Comparison of ENCODE assay signal across 8 cellular contexts in the genomic region with DNA sequence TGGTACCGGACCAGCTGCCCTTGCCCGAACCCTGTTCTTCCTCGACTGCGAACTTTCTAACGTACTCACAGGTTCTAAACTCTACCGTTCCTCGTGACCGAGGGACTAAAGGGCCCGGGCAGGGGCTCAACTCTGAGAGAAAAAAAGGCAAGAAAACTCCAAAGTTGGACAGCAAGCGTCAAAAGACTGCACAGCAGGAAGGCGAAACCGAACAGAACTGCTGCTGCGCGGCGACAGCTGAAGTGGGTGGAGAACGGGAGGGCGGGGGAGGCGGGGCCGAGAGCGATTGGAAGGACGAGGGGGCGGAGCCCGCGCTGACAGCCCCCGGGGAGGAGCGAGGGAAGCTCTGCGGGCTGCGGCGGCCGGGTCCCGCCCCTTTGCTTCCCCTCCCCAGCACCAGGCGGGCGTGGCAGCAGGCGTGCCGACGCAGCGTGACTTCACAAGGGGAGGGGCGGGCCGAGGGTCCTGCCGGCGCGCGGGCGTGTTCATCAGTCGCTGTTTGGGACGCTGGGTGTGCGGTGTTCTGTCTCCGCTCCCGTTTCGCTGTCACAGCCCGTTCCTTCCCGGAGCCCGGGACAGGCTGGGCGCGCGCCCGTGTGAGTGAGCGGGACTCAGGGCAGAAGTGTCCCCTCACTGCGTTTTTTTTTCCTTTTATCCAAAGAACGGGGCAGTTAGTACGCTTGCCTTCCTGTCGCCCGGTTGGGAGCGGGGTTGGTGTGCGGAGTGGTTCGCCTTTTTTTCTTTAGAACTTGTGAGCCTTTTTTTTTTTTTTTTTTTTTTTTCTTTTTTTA. TPM values are rescaled to one million over a fixed set of nuclear protein-coding genes. Genes with fewer than 3 reads are reported as not detected.
DNase-seq lines count a peak whose midpoint lies in the region; ATAC-seq and TF ChIP-seq lines count a peak whose summit lies in the region.

A gene with protein sequence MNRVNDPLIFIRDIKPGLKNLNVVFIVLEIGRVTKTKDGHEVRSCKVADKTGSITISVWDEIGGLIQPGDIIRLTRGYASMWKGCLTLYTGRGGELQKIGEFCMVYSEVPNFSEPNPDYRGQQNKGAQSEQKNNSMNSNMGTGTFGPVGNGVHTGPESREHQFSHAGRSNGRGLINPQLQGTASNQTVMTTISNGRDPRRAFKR (plus strand): TSS at position 491 of the 791 bp plus-strand sequence. CDS start 479 bp downstream, outside the sequence.

- H3K27ac ChIP-seq in SK-N-SH (ENCODE audit: low read depth in 2 of 2, low read length in 1 of 2) (peak within 1 kb of the TSS; percentile 86 to 97), gastroesophageal sphincter (peak within 1 kb of the TSS; percentile 91 to 95 (median 92)), substantia nigra (ENCODE audit: low read depth, low read length, poor library complexity, severe bottlenecking) (peak within 1 kb of the TSS; percentile 97)

- no peaks in the 10 kb centered on the region for H3K27me3 Mint-ChIP-seq in activated naive CD4-positive, alpha-beta T cell treated with anti-CD3 and anti-CD28 coated beads, Interleukin-2, amount 10 ng/mL, durations not matched to agents 7 days and 5 days

- H3K4me1 Mint-ChIP-seq in activated naive CD4-positive, alpha-beta T cell treated with anti-CD3 and anti-CD28 coated beads, Interleukin-2, amount 10 ng/mL, durations not matched to agents 7 days and 5 days, result peaks cover 68% of the 10 kb centered on the region

- H3K27me3 ChIP-seq in SK-N-SH (ENCODE audit: insufficient read depth) (no peaks in the 10 kb centered on the region), gastroesophageal sphincter (no peaks in the 10 kb centered on the region)

- TF ChIP-seq POLR2A in gastroesophageal sphincter (IDR thresholded peaks at IDR 0.05), result peak; percentile 99

- POLR2A ChIA-PET in SK-N-SH (lab: Yijun Ruan, JAX), result interaction anchor here (0.6 to 0.8 kb wide), 5 partner anchors 14 to 1472 kb away, joined by 3 to 6 read pairs (median 3); no protein-coding TSS in a partner anchor

- peak; percentile 76 for DNase-seq in NCI-H1092 (lab: John Stamatoyannopoulos, UW)
- DNase-seq in SK-N-SH, result peak; percentile 98
- DNase-seq in activated naive CD4-positive, alpha-beta T cell treated with anti-CD3 and anti-CD28 coated beads, Interleukin-2, amount 10 ng/mL, durations not matched to agents 7 days and 5 days, result peak; percentile 99
- peak; percentile 82 for DNase-seq in non-pigmented ciliary epithelial cell (ENCODE audit: low read depth)
- DNase-seq in substantia nigra (lab: John Stamatoyannopoulos, UW), result peak; percentile 69 to 100 (median 96)

- H3K4me3 ChIP-seq in GM08714 (ENCODE audit: low read length) (peak within 1 kb of the TSS; percentile 87), SK-N-SH (ENCODE audit: low read depth in 2 of 2, low read length in 1 of 2) (peak within 1 kb of the TSS; percentile 87 to 88), gastroesophageal sphincter (peak within 1 kb of the TSS; percentile 74)

- CTCF ChIA-PET in SK-N-SH (lab: Yijun Ruan, JAX), result interaction anchor here (1.1 kb wide), 1 partner anchor 8 kb away, joined by 3 read pairs; no protein-coding TSS in a partner anchor
- CTCF ChIA-PET in activated naive CD4-positive, alpha-beta T cell treated with anti-CD3 and anti-CD28 coated beads, Interleukin-2, amount 10 ng/mL, durations not matched to agents 7 days and 5 days (lab: Charles Lee), result interaction anchor here (1.0 to 2.1 kb wide), 6 partner anchors 11 to 112 kb away, joined by 3 to 9 read pairs (median 4); no protein-coding TSS in a partner anchor

- H2AFZ ChIP-seq in SK-N-SH (ENCODE audit: low read depth), result no peak within 1 kb of the TSS

- no peak for TF ChIP-seq RAD21 in SK-N-SH (IDR thresholded peaks at IDR 0.05; ENCODE audit: low read length)

- H3K9me3 ChIP-seq in SK-N-SH, result no peaks in the 10 kb centered on the region
- no peaks in the 10 kb centered on the region for H3K9me3 ChIP-seq in gastroesophageal sphincter

- H3K9me3 Mint-ChIP-seq in activated naive CD4-positive, alpha-beta T cell treated with anti-CD3 and anti-CD28 coated beads, Interleukin-2, amount 10 ng/mL, durations not matched to agents 7 days and 5 days, result peaks cover 3% of the 10 kb centered on the region

- H3K79me2 ChIP-seq in SK-N-SH (ENCODE audit: insufficient read depth), result peaks cover 49% of the 10 kb centered on the region

- no peaks in the 10 kb centered on the region for H3K9me2 ChIP-seq in SK-N-SH

- peak within 1 kb of the TSS; percentile 100 for H3K27ac Mint-ChIP-seq in activated naive CD4-positive, alpha-beta T cell treated with anti-CD3 and anti-CD28 coated beads, Interleukin-2, amount 10 ng/mL, durations not matched to agents 7 days and 5 days

- H3K36me3 Mint-ChIP-seq in activated naive CD4-positive, alpha-beta T cell treated with anti-CD3 and anti-CD28 coated beads, Interleukin-2, amount 10 ng/mL, durations not matched to agents 7 days and 5 days, result peaks cover 30% of the 10 kb centered on the region

- H3K4me1 ChIP-seq in SK-N-SH (ENCODE audit: control insufficient read depth in 1 of 2, insufficient read depth in 2 of 2, low read depth in 1 of 2, low read length in 1 of 2) (peaks cover 0 to 14% of the 10 kb centered on the region in 2 experiments), gastroesophageal sphincter (peaks cover 0 to 33% (median 4%) of the 10 kb centered on the region in 3 donors)

- ATAC-seq in HG02588 (IDR thresholded peaks at IDR 0.05; ENCODE audit: unreplicated experiment) (peak; percentile 64), gastroesophageal sphincter (peak; percentile 98)

- H3K4me2 ChIP-seq in SK-N-SH, result peak within 1 kb of the TSS; percentile 88

- no peaks in the 10 kb centered on the region for H4K20me1 ChIP-seq in SK-N-SH (ENCODE audit: insufficient read depth)

- H3K9ac ChIP-seq in SK-N-SH, result peak within 1 kb of the TSS; percentile 96

- H3K4me3 Mint-ChIP-seq in activated naive CD4-positive, alpha-beta T cell treated with anti-CD3 and anti-CD28 coated beads, Interleukin-2, amount 10 ng/mL, durations not matched to agents 7 days and 5 days, result peak within 1 kb of the TSS; percentile 99

- H3K36me3 ChIP-seq in SK-N-SH (replicated peaks in 1 of 2; ENCODE audit: control insufficient read depth in 1 of 2, insufficient read depth in 2 of 2, low read length in 1 of 2) (peaks cover 14 to 23% of the 10 kb centered on the region in 2 experiments), gastroesophageal sphincter (peaks cover 0 to 8% of the 10 kb centered on the region in 2 donors)

- TF ChIP-seq CTCF in SK-N-SH (IDR thresholded peaks at IDR 0.05) (no peak), gastroesophageal sphincter (IDR thresholded peaks at IDR 0.05) (peak in 1 of 4 experiments; percentile 10)

- TF ChIP-seq EP300 in SK-N-SH (IDR thresholded peaks at IDR 0.05; ENCODE audit: borderline replicate concordance in 1 of 2, low read depth in 1 of 2, low read length in 1 of 2) (no peak; a peak in 1 of 4 replicates), gastroesophageal sphincter (IDR thresholded peaks at IDR 0.05) (no peak)

- H3F3A ChIP-seq in SK-N-SH (replicated peaks; ENCODE audit: insufficient read depth), result peaks cover 27% of the 10 kb centered on the region

- WGBS in SK-N-SH (ENCODE audit: low lambda C conversion rate), result under 1% methylated on average over 42 of the region's 66 CpGs
- 0 to 1% methylated on average over 6 to 21 of the region's 66 CpGs for WGBS in gastroesophageal sphincter (ENCODE audit: low coverage in 1 of 2), 2 donors

TF ChIP-seq in SK-N-SH, 30 proteins besides CTCF, POLR2A, EP300 and RAD21 (continues in another document):
- TF ChIP-seq MXI1 (IDR thresholded peaks at IDR 0.05; ENCODE audit: low read depth, low read length), result peak; percentile 89
- no peak for TF ChIP-seq ELF1 (IDR thresholded peaks at IDR 0.05)
- TF ChIP-seq, protein P1, sequence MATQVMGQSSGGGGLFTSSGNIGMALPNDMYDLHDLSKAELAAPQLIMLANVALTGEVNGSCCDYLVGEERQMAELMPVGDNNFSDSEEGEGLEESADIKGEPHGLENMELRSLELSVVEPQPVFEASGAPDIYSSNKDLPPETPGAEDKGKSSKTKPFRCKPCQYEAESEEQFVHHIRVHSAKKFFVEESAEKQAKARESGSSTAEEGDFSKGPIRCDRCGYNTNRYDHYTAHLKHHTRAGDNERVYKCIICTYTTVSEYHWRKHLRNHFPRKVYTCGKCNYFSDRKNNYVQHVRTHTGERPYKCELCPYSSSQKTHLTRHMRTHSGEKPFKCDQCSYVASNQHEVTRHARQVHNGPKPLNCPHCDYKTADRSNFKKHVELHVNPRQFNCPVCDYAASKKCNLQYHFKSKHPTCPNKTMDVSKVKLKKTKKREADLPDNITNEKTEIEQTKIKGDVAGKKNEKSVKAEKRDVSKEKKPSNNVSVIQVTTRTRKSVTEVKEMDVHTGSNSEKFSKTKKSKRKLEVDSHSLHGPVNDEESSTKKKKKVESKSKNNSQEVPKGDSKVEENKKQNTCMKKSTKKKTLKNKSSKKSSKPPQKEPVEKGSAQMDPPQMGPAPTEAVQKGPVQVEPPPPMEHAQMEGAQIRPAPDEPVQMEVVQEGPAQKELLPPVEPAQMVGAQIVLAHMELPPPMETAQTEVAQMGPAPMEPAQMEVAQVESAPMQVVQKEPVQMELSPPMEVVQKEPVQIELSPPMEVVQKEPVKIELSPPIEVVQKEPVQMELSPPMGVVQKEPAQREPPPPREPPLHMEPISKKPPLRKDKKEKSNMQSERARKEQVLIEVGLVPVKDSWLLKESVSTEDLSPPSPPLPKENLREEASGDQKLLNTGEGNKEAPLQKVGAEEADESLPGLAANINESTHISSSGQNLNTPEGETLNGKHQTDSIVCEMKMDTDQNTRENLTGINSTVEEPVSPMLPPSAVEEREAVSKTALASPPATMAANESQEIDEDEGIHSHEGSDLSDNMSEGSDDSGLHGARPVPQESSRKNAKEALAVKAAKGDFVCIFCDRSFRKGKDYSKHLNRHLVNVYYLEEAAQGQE (IDR thresholded peaks at IDR 0.05; ENCODE audit: low read depth, low read length), result peak; percentile 81
- peak; percentile 1; the same call in 1 of the 2 replicates for TF ChIP-seq TCF12 (IDR thresholded peaks at IDR 0.05)
- TF ChIP-seq RXRA (IDR thresholded peaks at IDR 0.05; ENCODE audit: borderline replicate concordance, low read depth), result no peak
- TF ChIP-seq TAF1 (IDR thresholded peaks at IDR 0.05; ENCODE audit: borderline replicate concordance, low read depth, low read length), result peak; percentile 99
- peak; percentile 55; the same call in 1 of the 2 replicates for TF ChIP-seq RFX5 (IDR thresholded peaks at IDR 0.05; ENCODE audit: low read length)
- 0 out of 2 replicates have a peak, but pooled peaks have one; percentile 12 for TF ChIP-seq TEAD4 (IDR thresholded peaks at IDR 0.05; ENCODE audit: borderline replicate concordance, insufficient read depth)
- no peak for TF ChIP-seq SMC3 (IDR thresholded peaks at IDR 0.05; ENCODE audit: low read depth, low read length)
- peak; percentile 57; the same call in 1 of the 2 replicates for TF ChIP-seq RCOR1 (IDR thresholded peaks at IDR 0.05; ENCODE audit: low read length)
- peak; percentile 46 for TF ChIP-seq NRF1 (IDR thresholded peaks at IDR 0.05; ENCODE audit: low read depth, low read length)

RNA-seq across cellular contexts. Expression of the gene that starts here (rescaled TPM):
- 19.1 and 35.7 TPM in 2 replicates for polyA plus RNA-seq in SK-N-SH (2012; rRNA removed)
- 10.4 and 13.5 TPM in 2 replicates for polyA plus RNA-seq in SK-N-SH (2012; cell fraction: cytosol; rRNA removed)
- 65.9 and 172 TPM in 2 replicates for polyA plus RNA-seq in SK-N-SH (2012; cell fraction: nucleus; rRNA removed)
- total RNA-seq in gastroesophageal sphincter, result 10 to 100 TPM in 2 of 4 donors, 1 to 10 TPM in 2; 2.8 to 30.7 (median 7.9) TPM

Comparison
In these comparisons a context has a peak if more than half of its experiments do, and no peak if none do; other contexts are left out.
1. Peak in every context shown above with its lines: DNase-seq, ATAC-seq, H3K4me3 ChIP-seq and H3K27ac ChIP-seq.